Comparison of ENCODE assay signal across 22 cellular contexts in the genomic region with DNA sequence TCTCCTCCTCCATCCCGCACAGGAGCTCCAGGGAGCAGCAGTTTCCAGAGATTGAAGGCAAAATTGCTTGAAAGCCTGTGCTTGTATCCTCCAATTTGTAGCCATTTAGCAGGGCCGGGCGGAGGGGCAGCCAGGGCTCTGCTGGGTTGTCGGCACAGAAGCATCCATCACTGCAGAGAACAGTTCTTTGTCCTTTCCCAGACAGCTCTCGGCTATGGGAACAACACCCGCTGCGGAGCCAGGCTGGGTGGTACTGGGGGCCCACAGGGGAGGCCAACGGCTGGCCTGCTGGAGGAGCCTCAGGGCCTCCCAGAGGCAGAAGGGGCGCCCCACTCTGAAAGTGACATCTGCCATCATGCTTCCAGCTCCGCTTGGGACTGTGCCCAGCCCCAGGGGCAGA. TPM values are rescaled to one million over a fixed set of nuclear protein-coding genes. Genes with fewer than 3 reads are reported as not detected.
"Had no signal": no experiment of that assay in that cellular context is flagged by ENCODE, and none has a peak within 500 bp of the region (broad histone marks: within the 10 kb centered on the region; RNA-seq: fewer than 3 reads in every experiment).

No MANE protein-coding gene starts in this region.

- DNase-seq: activated CD4-positive, alpha-beta T cell treated with anti-CD3 and anti-CD28 coated beads, Interleukin-2, amount 10 ng/mL, durations not matched to agents 24 days and 14 days; activated CD8-positive, alpha-beta T cell treated with anti-CD3 and anti-CD28 coated beads, Interleukin-2, amount 10 ng/mL, durations not matched to agents 7 days and 5 days; activated naive CD4-positive, alpha-beta T cell treated with Interleukin-2 at 50 U/mL for 16 hours; activated naive CD8-positive, alpha-beta T cell treated with anti-CD3 and anti-CD28 coated beads, Interleukin-2, amount 10 ng/mL, durations not matched to agents 7 days and 5 days; activated T-cell treated with anti-CD3 and anti-CD28 coated beads, Interleukin-2, amount 50 U/mL, for 24 hours; amygdala; body of pancreas; central memory CD4-positive, alpha-beta T cell; colonic mucosa; kidney glomerular epithelial cell; mesenchymal stem cell; naive B cell; spleen; stimulated activated CD4-positive, alpha-beta T cell treated with anti-CD3 and anti-CD28 coated beads, Interleukin-4, amount 100 ng/mL, for 4 hours; T1000; testis had no signal

- ATAC-seq: activated CD8-positive, alpha-beta T cell treated with anti-CD3 and anti-CD28 coated beads, Interleukin-2, amount 10 ng/mL, durations not matched to agents 7 days and 5 days; body of pancreas; heart left ventricle; mucosa of descending colon; stimulated activated memory B cell treated with anti-CD40 and anti-IgM and Interleukin-4, amounts not matched to agents 10 μg/mL and 1 μg/mL and 100 μg/mL, for 72 hours had no signal

- H3K27me3 ChIP-seq: testis had no signal

- H3K4me3 Mint-ChIP-seq: activated CD4-positive, alpha-beta T cell treated with anti-CD3 and anti-CD28 coated beads, Interleukin-2, amount 10 ng/mL, durations not matched to agents 24 days and 14 days; activated CD8-positive, alpha-beta T cell treated with anti-CD3 and anti-CD28 coated beads, Interleukin-2, amount 10 ng/mL, durations not matched to agents 7 days and 5 days; activated naive CD8-positive, alpha-beta T cell treated with anti-CD3 and anti-CD28 coated beads, Interleukin-2, amount 10 ng/mL, durations not matched to agents 7 days and 5 days; activated T-cell treated with anti-CD3 and anti-CD28 coated beads, Interleukin-2, amount 50 U/mL, for 24 hours; naive B cell; stimulated activated memory B cell treated with anti-CD40 and anti-IgM and Interleukin-4, amounts not matched to agents 10 μg/mL and 1 μg/mL and 100 μg/mL, for 72 hours; type B pancreatic cell had no signal

- H3K36me3 Mint-ChIP-seq: activated naive CD8-positive, alpha-beta T cell treated with anti-CD3 and anti-CD28 coated beads, Interleukin-2, amount 10 ng/mL, durations not matched to agents 7 days and 5 days; naive B cell; stimulated activated memory B cell treated with anti-CD40 and anti-IgM and Interleukin-4, amounts not matched to agents 10 μg/mL and 1 μg/mL and 100 μg/mL, for 72 hours; type B pancreatic cell had no signal

- H3K27ac Mint-ChIP-seq: activated CD4-positive, alpha-beta T cell treated with anti-CD3 and anti-CD28 coated beads, Interleukin-2, amount 10 ng/mL, durations not matched to agents 24 days and 14 days; activated CD8-positive, alpha-beta T cell treated with anti-CD3 and anti-CD28 coated beads, Interleukin-2, amount 10 ng/mL, durations not matched to agents 7 days and 5 days; activated naive CD8-positive, alpha-beta T cell treated with anti-CD3 and anti-CD28 coated beads, Interleukin-2, amount 10 ng/mL, durations not matched to agents 7 days and 5 days; activated T-cell treated with anti-CD3 and anti-CD28 coated beads, Interleukin-2, amount 50 U/mL, for 24 hours; activated T-helper 2 cell treated with anti-CD3 and anti-CD28 coated beads, Interferon-gamma antibody, Interleukin-2, Interleukin-4, amounts not matched to agents 10 μg/mL and 5 μg/mL and 100 μg/mL, durations not matched to agents 14 hours and 24 hours and 36 hours; naive B cell; stimulated activated memory B cell treated with anti-CD40 and anti-IgM and Interleukin-4, amounts not matched to agents 10 μg/mL and 1 μg/mL and 100 μg/mL, for 72 hours; type B pancreatic cell had no signal

- H3K36me3 ChIP-seq: colonic mucosa, heart left ventricle had no signal

- H3K4me1 Mint-ChIP-seq: activated CD4-positive, alpha-beta T cell treated with anti-CD3 and anti-CD28 coated beads, Interleukin-2, amount 10 ng/mL, durations not matched to agents 24 days and 14 days; activated naive CD8-positive, alpha-beta T cell treated with anti-CD3 and anti-CD28 coated beads, Interleukin-2, amount 10 ng/mL, durations not matched to agents 7 days and 5 days; naive B cell; stimulated activated memory B cell treated with anti-CD40 and anti-IgM and Interleukin-4, amounts not matched to agents 10 μg/mL and 1 μg/mL and 100 μg/mL, for 72 hours had no signal

- H3K27ac ChIP-seq: body of pancreas, colonic mucosa, heart left ventricle, spleen, testis had no signal

- H3K4me3 ChIP-seq: body of pancreas, colonic mucosa, heart left ventricle, mucosa of descending colon, spleen, testis had no signal

- H3K9me3 ChIP-seq: body of pancreas, colonic mucosa, heart left ventricle, mucosa of descending colon, spleen, testis had no signal

- H3K4me1 ChIP-seq: body of pancreas, colonic mucosa, spleen, testis had no signal

- H3K9me3 Mint-ChIP-seq: activated CD4-positive, alpha-beta T cell treated with anti-CD3 and anti-CD28 coated beads, Interleukin-2, amount 10 ng/mL, durations not matched to agents 24 days and 14 days; activated naive CD8-positive, alpha-beta T cell treated with anti-CD3 and anti-CD28 coated beads, Interleukin-2, amount 10 ng/mL, durations not matched to agents 7 days and 5 days; activated T-cell treated with anti-CD3 and anti-CD28 coated beads, Interleukin-2, amount 50 U/mL, for 24 hours; activated T-helper 2 cell treated with anti-CD3 and anti-CD28 coated beads, Interferon-gamma antibody, Interleukin-2, Interleukin-4, amounts not matched to agents 10 μg/mL and 5 μg/mL and 100 μg/mL, durations not matched to agents 14 hours and 24 hours and 36 hours; naive B cell; stimulated activated memory B cell treated with anti-CD40 and anti-IgM and Interleukin-4, amounts not matched to agents 10 μg/mL and 1 μg/mL and 100 μg/mL, for 72 hours; type B pancreatic cell had no signal

RNA-seq across cellular contexts. Expression of a gene that starts 7.8 kb away (rescaled TPM):
- total RNA-seq: activated CD4-positive, alpha-beta T cell treated with anti-CD3 and anti-CD28 coated beads, Interleukin-2, amount 10 ng/mL, durations not matched to agents 24 days and 14 days; activated CD8-positive, alpha-beta T cell treated with anti-CD3 and anti-CD28 coated beads, Interleukin-2, amount 10 ng/mL, durations not matched to agents 7 days and 5 days; activated naive CD8-positive, alpha-beta T cell treated with anti-CD3 and anti-CD28 coated beads, Interleukin-2, amount 10 ng/mL, durations not matched to agents 7 days and 5 days; activated T-helper 2 cell treated with anti-CD3 and anti-CD28 coated beads, Interferon-gamma antibody, Interleukin-2, Interleukin-4, amounts not matched to agents 10 μg/mL and 5 μg/mL and 100 μg/mL, durations not matched to agents 14 hours and 24 hours and 36 hours; colonic mucosa; heart left ventricle; liver; spleen had no signal
- polyA plus RNA-seq: heart left ventricle, liver, spleen had no signal
